In genomic region chr15:41332788-41333527, GRCh38 we compare ENCODE assay signal across 8 cellular contexts. TPM values are rescaled to one million over a fixed set of nuclear protein-coding genes. Genes with fewer than 3 reads are reported as not detected.
A peak's percentile ranks its signal among the peaks of the same experiment; 100 is the strongest.
DNase-seq lines count a peak whose midpoint lies in the region; ATAC-seq and TF ChIP-seq lines count a peak whose summit lies in the region.

Gene NUSAP1 (plus strand): TSS chr15:41332881. CDS start chr15:41332958, 77 bp downstream.

- H3K27ac ChIP-seq in PC-3 (ENCODE audit: low read length) = peak within 1 kb of the TSS; percentile 57
- H3K27ac ChIP-seq in effector memory CD4-positive, alpha-beta T cell (ENCODE audit: insufficient read depth, low read length, poor library complexity, severe bottlenecking) = peak within 1 kb of the TSS; percentile 43

- H2AFZ ChIP-seq in PC-3 (ENCODE audit: low read length) = peak within 1 kb of the TSS; percentile 97

- H3F3A ChIP-seq in PC-3 (ENCODE audit: low read length, unreplicated experiment) = no peaks in the 10 kb centered on the region

- CTCF ChIA-PET in BJ (lab: Yijun Ruan, JAX) = interaction anchor here (0.5 to 2.7 kb wide), 12 partner anchors 9 to 567 kb away, joined by 3 to 16 read pairs (median 4); partner anchors contain the start of genes CHP1 and EXD1
- CTCF ChIA-PET in PC-3 (lab: Charles Lee) = no interaction called here

- TF ChIP-seq CTCF in BJ (IDR thresholded peaks at IDR 0.05; ENCODE audit: insufficient read depth, low read depth, low read length) (no peak), PC-3 (conservative IDR thresholded peaks at IDR 0.05; ENCODE audit: low read depth, low read length) (no peak), mucosa of descending colon (IDR thresholded peaks at IDR 0.05) (no peak)

- peak within 1 kb of the TSS; percentile 92 for H3K9ac ChIP-seq in PC-3 (ENCODE audit: low read length)

- H4K20me1 ChIP-seq in PC-3 (ENCODE audit: low read length) = no peaks in the 10 kb centered on the region

- H3K36me3 ChIP-seq in BJ (ENCODE audit: control insufficient read depth, insufficient read depth, low read length) (no peaks in the 10 kb centered on the region), PC-3 (ENCODE audit: low read depth, low read length) (0 out of 2 replicates have a peak, but pooled peaks cover 6% of the 10 kb centered on the region), mucosa of descending colon (ENCODE audit: low read depth) (peaks cover 3% of the 10 kb centered on the region)
- H3K36me3 ChIP-seq in effector memory CD4-positive, alpha-beta T cell (ENCODE audit: control insufficient read depth, insufficient read depth, low read length) = no peaks in the 10 kb centered on the region

- H3K4me3 ChIP-seq in BJ (ENCODE audit: low read depth, low read length) (peak within 1 kb of the TSS; percentile 74), PC-3 (ENCODE audit: low read length) (peak within 1 kb of the TSS; percentile 87), mucosa of descending colon (peak within 1 kb of the TSS; percentile 58)
- peak within 1 kb of the TSS; percentile 81 for H3K4me3 ChIP-seq in effector memory CD4-positive, alpha-beta T cell (ENCODE audit: insufficient read depth, low read depth, low read length, poor library complexity, severe bottlenecking)

- BruUV-seq in PC-3 (replicated peaks; lab: Mats Ljungman, UMichigan) = TSS peak; percentile 89

- no peaks in the 10 kb centered on the region for H3K9me3 ChIP-seq in PC-3 (ENCODE audit: low read length)
- no peaks in the 10 kb centered on the region for H3K9me3 ChIP-seq in effector memory CD4-positive, alpha-beta T cell (ENCODE audit: control insufficient read depth, low read length)
- no peaks in the 10 kb centered on the region for H3K9me3 ChIP-seq in mucosa of descending colon

- intact Hi-C loops in PC-3 (cut with micrococcal nuclease) = loop anchor here (1.0 to 2.0 kb wide), 2 partner anchors 48 to 102 kb away; partner anchors contain the start of gene CHP1
- intact Hi-C loops in mucosa of descending colon (cut with DNase I, micrococcal nuclease) = no loop called here

- DNase-seq in BJ (ENCODE audit: low read depth) (no peak), PC-3 (no peak), mucosa of descending colon (no peak), ureter (ENCODE audit: low spot score) (no peak)
- no peak for DNase-seq in effector memory CD4-positive, alpha-beta T cell
- DNase-seq in stimulated activated CD4-positive, alpha-beta T cell treated with anti-CD3 and anti-CD28 coated beads, Interleukin-12 subunit alpha, Interleukin-12 subunit beta, amount 100 ng/mL, for 4 hours = no peak

- no peaks in the 10 kb centered on the region for H3K27me3 ChIP-seq in BJ (ENCODE audit: control insufficient read depth, insufficient read depth, low read length)
- H3K27me3 ChIP-seq in PC-3 (ENCODE audit: low read length) = no peaks in the 10 kb centered on the region
- H3K27me3 ChIP-seq in effector memory CD4-positive, alpha-beta T cell (replicated peaks; ENCODE audit: control insufficient read depth, insufficient read depth, low read length, poor library complexity, severe bottlenecking) = no peaks in the 10 kb centered on the region

- H3K9me2 ChIP-seq in PC-3 (replicated peaks; ENCODE audit: low read length) = no peaks in the 10 kb centered on the region

- peak; percentile 31 for ATAC-seq in GM18861 (IDR thresholded peaks at IDR 0.05; ENCODE audit: unreplicated experiment)
- ATAC-seq in HG03064 (IDR thresholded peaks at IDR 0.05; ENCODE audit: low read depth, unreplicated experiment) = peak; percentile 10
- ATAC-seq in PC-3 = peak; percentile 16
- ATAC-seq in mucosa of descending colon = peak; percentile 19

- H3K4me1 ChIP-seq in PC-3 (ENCODE audit: insufficient read depth, low read length) = peaks cover 11% of the 10 kb centered on the region; the same call in 1 of the 2 replicates
- H3K4me1 ChIP-seq in effector memory CD4-positive, alpha-beta T cell (ENCODE audit: control insufficient read depth, insufficient read depth, low read length, poor library complexity, severe bottlenecking) = peaks cover 3% of the 10 kb centered on the region
- peaks cover 23% of the 10 kb centered on the region for H3K4me1 ChIP-seq in mucosa of descending colon (ENCODE audit: low read depth)

- peak within 1 kb of the TSS; percentile 93 for H3K4me2 ChIP-seq in PC-3 (ENCODE audit: low read length)

- POLR2A ChIA-PET in BJ (lab: Charles Lee) = no interaction called here
- POLR2A ChIA-PET in PC-3 (lab: Charles Lee; ENCODE audit: unreplicated experiment) = interaction anchor here (0.6 kb wide), 2 partner anchors 217 to 383 kb away, joined by 4 to 6 read pairs; partner anchors contain the start of gene INO80

- H3K79me2 ChIP-seq in PC-3 (ENCODE audit: low read length) = peaks cover 61% of the 10 kb centered on the region

RNA-seq across cellular contexts. Expression of gene NUSAP1, which starts in this region (rescaled TPM):
- polyA plus RNA-seq in BJ (2011; rRNA removed) = 77.4 and 102 TPM in 2 replicates
- 47.0 and 47.8 TPM in 2 replicates for polyA minus RNA-seq in BJ (2011; rRNA and poly(A)+ RNA removed)
- total RNA-seq in PC-3 (2014; rRNA removed) (96.2 and 178 TPM in 2 replicates), mucosa of descending colon (10 to 100 TPM in 1 of 3 donors, 1 to 10 TPM in 2; 3.8 to 31.5 (median 8.3) TPM), ureter (1.5 TPM)
